1 cellular context compared by ENCODE assay signal in genomic region chr19:2454199-2454961, GRCh38.
TF ChIP-seq lines count a peak whose summit lies in the region.

No MANE protein-coding gene starts in this region.

TF ChIP-seq in H1, 55 proteins besides CTCF, POLR2A, EP300 and RAD21:
- TF ChIP-seq E2F6 (IDR thresholded peaks at IDR 0.05) (peak; percentile 51; the same call in 1 of the 2 replicates), SP1 (IDR thresholded peaks at IDR 0.05; ENCODE audit: low read depth, low read length) (no peak), KDM1A (IDR thresholded peaks at IDR 0.05; ENCODE audit: borderline replicate concordance, low read length) (0 out of 2 replicates have a peak, but pooled peaks have one; percentile 23)
